In genomic region chr22:19971276-19972124, GRCh38 we compare ENCODE assay signal across 2 cellular contexts.
TF ChIP-seq lines count a peak whose summit lies in the region.

No MANE protein-coding gene starts in this region.

TF ChIP-seq in HEK293, 187 proteins besides CTCF, POLR2A, EP300 and RAD21 (continued from another document):
- no peak for TF ChIP-seq ZNF391 (tag by site-specific recombination; IDR thresholded peaks at IDR 0.05; ENCODE audit: borderline replicate concordance, low read depth)
TF ChIP-seq in HEK293: peak in this region for 1.

TF ChIP-seq in endothelial cell of umbilical vein, 7 proteins besides CTCF, POLR2A, EP300 and RAD21 (continued from another document):
- no peak for TF ChIP-seq JUN (IDR thresholded peaks at IDR 0.05; ENCODE audit: borderline replicate concordance, insufficient read depth, insufficient read length, low read depth)
